35 cellular contexts compared by ENCODE assay signal in the genomic region with DNA sequence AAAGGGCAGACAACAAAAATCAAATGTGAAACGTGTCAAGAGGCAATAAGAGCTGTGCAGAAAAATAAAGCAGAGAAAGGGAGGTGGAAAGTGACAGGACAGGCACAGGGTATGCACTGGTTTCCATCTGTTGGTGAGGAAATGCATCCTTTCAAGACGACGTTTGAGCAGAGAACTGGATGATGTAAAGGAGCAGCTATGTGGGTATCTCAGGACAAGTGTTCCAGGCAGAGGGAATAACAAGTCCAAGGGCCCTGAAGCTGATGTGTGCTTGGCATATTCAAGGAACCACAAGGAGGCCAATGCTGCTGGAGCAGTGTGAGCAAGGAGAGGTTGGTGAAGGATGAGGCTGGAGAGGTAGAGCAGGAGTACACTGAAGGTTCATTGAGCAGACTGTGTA.
"Had no signal": no experiment of that assay in that cellular context is flagged by ENCODE, and none has a peak within 500 bp of the region (broad histone marks: within the 10 kb centered on the region; RNA-seq: fewer than 3 reads in every experiment).

No MANE protein-coding gene starts in this region.

- H3K36me3 Mint-ChIP-seq: activated naive CD8-positive, alpha-beta T cell treated with anti-CD3 and anti-CD28 coated beads for 36 hours had no signal

- H3K27ac Mint-ChIP-seq: activated CD4-positive, alpha-beta T cell treated with anti-CD3 and anti-CD28 coated beads, Interleukin-2, amount 10 ng/mL, durations not matched to agents 24 days and 14 days; activated CD8-positive, alpha-beta T cell treated with anti-CD3 and anti-CD28 coated beads for 36 hours; activated naive CD8-positive, alpha-beta T cell treated with anti-CD3 and anti-CD28 coated beads for 36 hours; activated T-cell treated with anti-CD3 and anti-CD28 coated beads, Interleukin-2, amount 50 U/mL, for 72 hours; activated T-helper 17 cell treated with anti-CD3 and anti-CD28 coated beads, Interleukin-2, amount 50 U/mL, for 72 hours had no signal

- ATAC-seq: activated CD8-positive, alpha-beta T cell treated with anti-CD3 and anti-CD28 coated beads for 36 hours; activated T-cell treated with anti-CD3 and anti-CD28 coated beads, Interleukin-2, amount 50 U/mL, for 72 hours; activated T-helper 17 cell treated with anti-CD3 and anti-CD28 coated beads, Interleukin-2, amount 50 U/mL, for 72 hours; PC-3 had no signal

- DNase-seq: activated CD4-positive, alpha-beta T cell treated with anti-CD3 and anti-CD28 coated beads for 1 hour; activated CD4-positive, alpha-beta T cell treated with anti-CD3 and anti-CD28 coated beads, Interleukin-2, amount 10 ng/mL, durations not matched to agents 24 days and 14 days; activated CD4-positive, alpha-beta T cell treated with anti-CD3 and anti-CD28 coated beads, Interleukin-2, amount 50 U/mL, for 4 hours; activated CD4-positive, CD25-positive, alpha-beta regulatory T cell; activated CD8-positive, alpha-beta T cell treated with anti-CD3 and anti-CD28 coated beads for 36 hours; activated effector memory CD4-positive, alpha-beta T cell treated with anti-CD3 and anti-CD28 coated beads, Interleukin-2, amount 50 U/mL, for 16 hours; activated naive CD4-positive, alpha-beta T cell; activated naive CD4-positive, alpha-beta T cell treated with anti-CD3 and anti-CD28 coated beads, Interleukin-2, amount 50 U/mL, for 16 hours; activated naive CD8-positive, alpha-beta T cell treated with anti-CD3 and anti-CD28 coated beads for 36 hours; activated T-cell treated with anti-CD3 and anti-CD28 coated beads, Interleukin-2, amount 50 U/mL, for 1 hour; activated T-cell treated with anti-CD3 and anti-CD28 coated beads, Interleukin-2, amount 50 U/mL, for 72 hours; amniotic stem cell; aorta; brain microvascular endothelial cell; NCI-H1092 treated with DMSO at 0.1 percent for 48 hours; NCI-H1417; NCI-H146; NCI-H187; NCI-H2029 treated with DMSO at 0.1 percent for 48 hours; NCI-H2107; NCI-H2171; NCI-H510A; NCI-H526; NCI-H748 treated with DMSO at 0.1 percent for 48 hours; NK-92 treated with Interleukin-12 subunit alpha and Interleukin-12 subunit beta, amount 100 ng/mL, for 24 hours; PC-3; Peyer's patch; RPMI8226; SHP77 treated with DMSO at 0.1 percent for 48 hours; SW 1271; T-helper 1 cell; T-helper 2 cell; T-helper 9 cell; WERI-Rb-1 had no signal

- H3K4me3 Mint-ChIP-seq: activated CD4-positive, alpha-beta T cell treated with anti-CD3 and anti-CD28 coated beads, Interleukin-2, amount 10 ng/mL, durations not matched to agents 24 days and 14 days; activated CD8-positive, alpha-beta T cell treated with anti-CD3 and anti-CD28 coated beads for 36 hours; activated naive CD8-positive, alpha-beta T cell treated with anti-CD3 and anti-CD28 coated beads for 36 hours; activated T-cell treated with anti-CD3 and anti-CD28 coated beads, Interleukin-2, amount 50 U/mL, for 72 hours; activated T-helper 17 cell treated with anti-CD3 and anti-CD28 coated beads, Interleukin-2, amount 50 U/mL, for 72 hours had no signal

- H3K4me1 Mint-ChIP-seq: activated CD4-positive, alpha-beta T cell treated with anti-CD3 and anti-CD28 coated beads, Interleukin-2, amount 10 ng/mL, durations not matched to agents 24 days and 14 days; activated T-helper 17 cell treated with anti-CD3 and anti-CD28 coated beads, Interleukin-2, amount 50 U/mL, for 72 hours had no signal

- H3K9me3 Mint-ChIP-seq: activated CD4-positive, alpha-beta T cell treated with anti-CD3 and anti-CD28 coated beads, Interleukin-2, amount 10 ng/mL, durations not matched to agents 24 days and 14 days; activated CD8-positive, alpha-beta T cell treated with anti-CD3 and anti-CD28 coated beads for 36 hours; activated naive CD8-positive, alpha-beta T cell treated with anti-CD3 and anti-CD28 coated beads for 36 hours; activated T-cell treated with anti-CD3 and anti-CD28 coated beads, Interleukin-2, amount 50 U/mL, for 72 hours; activated T-helper 17 cell treated with anti-CD3 and anti-CD28 coated beads, Interleukin-2, amount 50 U/mL, for 72 hours had no signal
